27 cellular contexts compared by ENCODE assay signal in the genomic region with DNA sequence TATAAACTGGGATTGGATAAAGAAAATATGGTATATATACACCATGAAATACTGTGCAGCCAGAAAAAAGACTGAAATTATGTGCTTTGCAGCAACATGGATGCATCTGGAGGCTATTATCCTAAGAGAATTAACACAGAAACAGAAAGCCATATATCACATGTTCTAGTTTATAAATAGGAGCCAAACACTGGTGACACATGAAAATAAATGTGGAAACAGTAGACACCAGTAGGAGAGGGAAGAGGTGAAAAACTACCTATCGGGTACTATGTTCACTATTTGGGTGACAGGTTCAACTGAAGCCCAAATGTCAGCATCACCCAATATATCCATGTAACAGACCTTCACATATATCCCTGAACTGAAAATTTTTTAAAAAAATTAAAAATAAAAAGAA.
"Had no signal": no experiment of that assay in that cellular context is flagged by ENCODE, and none has a peak within 500 bp of the region (broad histone marks: within the 10 kb centered on the region; RNA-seq: fewer than 3 reads in every experiment).

No MANE protein-coding gene starts in this region.

- H3K4me3 Mint-ChIP-seq: mesothelial cell of epicardium; naive B cell; natural killer cell; nephron progenitor cell; neural progenitor cell; stimulated activated memory B cell treated with anti-CD40 and anti-IgM and Interleukin-4, amounts not matched to agents 10 μg/mL and 1 μg/mL and 100 μg/mL, for 72 hours; stimulated activated naive CD8-positive, alpha-beta T cell treated with anti-CD3 and anti-CD28 coated beads, Interleukin-15, amount 100 ng/mL, for 72 hours; type B pancreatic cell had no signal

- H3K9me3 ChIP-seq: left ventricle myocardium inferior, neutrophil, right atrium auricular region, right lobe of liver, tibial nerve, uterus had no signal

- H3K4me3 ChIP-seq: left ventricle myocardium inferior, lung, neural progenitor cell, right atrium auricular region, right lobe of liver, smooth muscle cell, tibial nerve, uterus had no signal

- DNase-seq: hypothalamus; islet precursor cell; left ventricle myocardium inferior; mesendoderm; naive B cell; natural killer cell; nephron progenitor cell; occipital lobe; right lobe of liver; stimulated activated CD4-positive, alpha-beta T cell treated with anti-CD3 and anti-CD28 coated beads, Interleukin-1b, Interleukin-23, amount 100 ng/mL, for 48 hours; stimulated activated CD4-positive, alpha-beta T cell treated with anti-CD3 and anti-CD28 coated beads, Interleukin-2, amount 100 ng/mL, for 48 hours; stimulated activated CD4-positive, alpha-beta T cell treated with anti-CD3 and anti-CD28 coated beads, Interleukin-4, amount 100 ng/mL, for 4 hours; stimulated activated CD8-positive, alpha-beta memory T cell treated with anti-CD3 and anti-CD28 coated beads, Interleukin-4, amount 100 ng/mL, for 48 hours; stimulated activated naive CD4-positive, alpha-beta T cell treated with Interleukin-2 at 50 U/mL for 16 hours; stimulated activated naive CD8-positive, alpha-beta T cell treated with anti-CD3 and anti-CD28 coated beads, Interleukin-15, amount 100 ng/mL, for 72 hours; substantia nigra; uterus had no signal

- H2AFZ ChIP-seq: neural progenitor cell, parathyroid adenoma had no signal

- H3K36me3 Mint-ChIP-seq: mesothelial cell of epicardium; naive B cell; natural killer cell; neural progenitor cell; stimulated activated memory B cell treated with anti-CD40 and anti-IgM and Interleukin-4, amounts not matched to agents 10 μg/mL and 1 μg/mL and 100 μg/mL, for 72 hours; type B pancreatic cell had no signal

- H3K4me2 ChIP-seq: neural progenitor cell, smooth muscle cell had no signal

- ATAC-seq: natural killer cell; right lobe of liver; stimulated activated memory B cell treated with anti-CD40 and anti-IgM and Interleukin-4, amounts not matched to agents 10 μg/mL and 1 μg/mL and 100 μg/mL, for 72 hours; stimulated activated naive CD8-positive, alpha-beta T cell treated with anti-CD3 and anti-CD28 coated beads, Interleukin-15, amount 100 ng/mL, for 72 hours had no signal

- H3K27ac Mint-ChIP-seq: mesothelial cell of epicardium; naive B cell; natural killer cell; nephron progenitor cell; neural progenitor cell; stimulated activated memory B cell treated with anti-CD40 and anti-IgM and Interleukin-4, amounts not matched to agents 10 μg/mL and 1 μg/mL and 100 μg/mL, for 72 hours; stimulated activated naive CD8-positive, alpha-beta T cell treated with anti-CD3 and anti-CD28 coated beads, Interleukin-15, amount 100 ng/mL, for 72 hours; type B pancreatic cell had no signal

- H3K4me1 ChIP-seq: parathyroid adenoma, right atrium auricular region, right lobe of liver, uterus had no signal

- H3K9me3 Mint-ChIP-seq: mesothelial cell of epicardium; nephron progenitor cell; neural progenitor cell; stimulated activated memory B cell treated with anti-CD40 and anti-IgM and Interleukin-4, amounts not matched to agents 10 μg/mL and 1 μg/mL and 100 μg/mL, for 72 hours; stimulated activated naive CD8-positive, alpha-beta T cell treated with anti-CD3 and anti-CD28 coated beads, Interleukin-15, amount 100 ng/mL, for 72 hours had no signal

- H3K4me1 Mint-ChIP-seq: naive B cell; natural killer cell; neural progenitor cell; stimulated activated memory B cell treated with anti-CD40 and anti-IgM and Interleukin-4, amounts not matched to agents 10 μg/mL and 1 μg/mL and 100 μg/mL, for 72 hours; stimulated activated naive CD8-positive, alpha-beta T cell treated with anti-CD3 and anti-CD28 coated beads, Interleukin-15, amount 100 ng/mL, for 72 hours had no signal

- H3K27me3 Mint-ChIP-seq: naive B cell; stimulated activated memory B cell treated with anti-CD40 and anti-IgM and Interleukin-4, amounts not matched to agents 10 μg/mL and 1 μg/mL and 100 μg/mL, for 72 hours; stimulated activated naive CD8-positive, alpha-beta T cell treated with anti-CD3 and anti-CD28 coated beads, Interleukin-15, amount 100 ng/mL, for 72 hours; type B pancreatic cell had no signal

- H3K27ac ChIP-seq: left ventricle myocardium inferior, neural progenitor cell, neutrophil, parathyroid adenoma, right atrium auricular region, right lobe of liver, tibial nerve, uterus had no signal

- H3K36me3 ChIP-seq: left ventricle myocardium inferior, neural progenitor cell, neutrophil, right atrium auricular region, right lobe of liver, tibial nerve, uterus had no signal

- H3K27me3 ChIP-seq: neural progenitor cell, neutrophil, right atrium auricular region, right lobe of liver, tibial nerve, uterus had no signal

- H3K79me2 ChIP-seq: parathyroid adenoma had no signal

- H3K9ac ChIP-seq: neural progenitor cell, parathyroid adenoma had no signal
